Comparison of ENCODE assay signal across 8 cellular contexts in the genomic region with DNA sequence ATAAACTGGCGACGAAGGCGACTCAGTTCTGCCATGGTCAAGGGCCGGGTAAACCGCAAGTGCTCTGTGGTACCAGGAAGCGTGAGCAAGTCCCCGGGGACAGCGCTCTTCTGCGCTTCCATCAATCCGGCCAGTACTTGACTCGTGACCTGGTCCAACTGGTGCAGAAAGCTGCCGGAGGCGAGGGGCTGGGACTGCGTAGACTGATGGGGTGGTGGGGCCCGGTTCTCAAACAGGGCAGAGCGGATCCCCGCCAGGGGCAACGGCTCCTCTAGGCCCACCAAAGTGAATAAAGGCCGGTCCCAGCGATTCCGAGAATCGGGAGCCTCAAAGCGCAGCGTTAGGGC. TPM values are rescaled to one million over a fixed set of nuclear protein-coding genes. Genes with fewer than 3 reads are reported as not detected.
DNase-seq lines count a peak whose midpoint lies in the region; ATAC-seq and TF ChIP-seq lines count a peak whose summit lies in the region.

No MANE protein-coding gene starts in this region.

- H3K9me3 Mint-ChIP-seq in activated naive CD4-positive, alpha-beta T cell treated with anti-CD3 and anti-CD28 coated beads for 36 hours = no peaks in the 10 kb centered on the region

- no peaks in the 10 kb centered on the region for H3K36me3 ChIP-seq in ovary

- peak overlapping the region; percentile 74 for H3K4me3 ChIP-seq in ovary

- TF ChIP-seq POLR2A in ovary (IDR thresholded peaks at IDR 0.05) = no peak

- peaks cover 10% of the 10 kb centered on the region for H3K4me1 ChIP-seq in ovary (ENCODE audit: insufficient read depth)

- CTCF ChIA-PET in activated naive CD4-positive, alpha-beta T cell treated with anti-CD3 and anti-CD28 coated beads for 36 hours (lab: Charles Lee) = no interaction called here

- H3K9me3 ChIP-seq in ovary = no peaks in the 10 kb centered on the region

- peak; percentile 36 for ATAC-seq in GM19455 (IDR thresholded peaks at IDR 0.05; ENCODE audit: unreplicated experiment)
- ATAC-seq in HG02938 (IDR thresholded peaks at IDR 0.05; ENCODE audit: unreplicated experiment) = no peak

- no peaks in the 10 kb centered on the region for H3K27me3 ChIP-seq in ovary

- peak overlapping the region; percentile 80 for H3K27ac Mint-ChIP-seq in activated naive CD4-positive, alpha-beta T cell treated with anti-CD3 and anti-CD28 coated beads for 36 hours

- peak overlapping the region; percentile 90 for H3K4me3 Mint-ChIP-seq in activated naive CD4-positive, alpha-beta T cell treated with anti-CD3 and anti-CD28 coated beads for 36 hours

- H3K27ac ChIP-seq in ovary = peak overlapping the region; percentile 15 to 77

- TF ChIP-seq CTCF in ovary (IDR thresholded peaks at IDR 0.05) = no peak

- peaks cover 29% of the 10 kb centered on the region for H3K4me1 Mint-ChIP-seq in activated naive CD4-positive, alpha-beta T cell treated with anti-CD3 and anti-CD28 coated beads for 36 hours (ENCODE audit: low read depth)

- no peaks in the 10 kb centered on the region for H3K27me3 Mint-ChIP-seq in activated naive CD4-positive, alpha-beta T cell treated with anti-CD3 and anti-CD28 coated beads for 36 hours (ENCODE audit: low read depth)

- intact Hi-C loops in activated naive CD4-positive, alpha-beta T cell treated with anti-CD3 and anti-CD28 coated beads for 36 hours (cut with micrococcal nuclease) = loop anchor here (1.0 to 2.0 kb wide), 3 partner anchors 24 to 334 kb away; a partner anchor contains a TSS
- intact Hi-C loops in head of caudate nucleus (cut with DNase I) (no loop called here), ovary (cut with DNase I) (no loop called here)

- TF ChIP-seq EP300 in ovary (IDR thresholded peaks at IDR 0.05) = no peak

- DNase-seq in COLO668 (lab: John Stamatoyannopoulos, UW; ENCODE audit: unreplicated experiment) = peak; percentile 77
- peak; percentile 81 for DNase-seq in LHCN-M2 (ENCODE audit: low read depth)
- peak; percentile 11 for DNase-seq in activated naive CD4-positive, alpha-beta T cell treated with anti-CD3 and anti-CD28 coated beads for 36 hours
- DNase-seq in head of caudate nucleus = peak in 31 of 42 donors; percentile 4 to 47 (median 19)
- peak; percentile 30 to 55 (median 42) for DNase-seq in ovary
- DNase-seq in central memory CD4-positive, alpha-beta T cell = no peak

- 0 to 4% (median 1%) methylated on average over 24 of the region's 24 CpGs for WGBS in ovary, 3 donors

- peaks cover 29% of the 10 kb centered on the region for H3K36me3 Mint-ChIP-seq in activated naive CD4-positive, alpha-beta T cell treated with anti-CD3 and anti-CD28 coated beads for 36 hours (ENCODE audit: low read depth)

RNA-seq across cellular contexts. Expression of a gene that starts 0.9 kb away (rescaled TPM):
- total RNA-seq in LHCN-M2 (2014; rRNA removed) = 17.8 and 21.0 TPM in 2 replicates
- polyA plus RNA-seq in LHCN-M2 (2012) = 12.7 TPM
- 1 to 10 TPM; 7.3 to 7.6 TPM for total RNA-seq in activated naive CD4-positive, alpha-beta T cell treated with anti-CD3 and anti-CD28 coated beads for 36 hours
- total RNA-seq in ovary = 10 to 100 TPM in 5 of 7 donors, 1 to 10 TPM in 2; 7.1 to 14.1 (median 11.4) TPM
- polyA plus RNA-seq in ovary = 10 to 100 TPM in 1 of 2 donors, 1 to 10 TPM in 1; 9.3 to 13.7 TPM

RNA-seq across cellular contexts. Expression of a gene that starts 22.2 kb away (rescaled TPM):
- total RNA-seq in LHCN-M2 (2014; rRNA removed) = 58.0 and 65.7 TPM in 2 replicates
- 31.3 TPM for polyA plus RNA-seq in LHCN-M2 (2012)
- total RNA-seq in activated naive CD4-positive, alpha-beta T cell treated with anti-CD3 and anti-CD28 coated beads for 36 hours = 10 to 100 TPM; 32.4 to 44.0 TPM
- total RNA-seq in ovary = 10 to 100 TPM; 33.0 to 52.8 (median 41.0) TPM
- 10 to 100 TPM; 27.3 to 29.4 TPM for polyA plus RNA-seq in ovary

RNA-seq across cellular contexts. Expression of a gene that starts 23.3 kb away (rescaled TPM):
- total RNA-seq in LHCN-M2 (2014; rRNA removed) (56.1 and 68.6 TPM in 2 replicates), ovary (10 to 100 TPM; 37.8 to 68.1 (median 61.9) TPM)
- 34.4 TPM for polyA plus RNA-seq in LHCN-M2 (2012)
- 10 to 100 TPM; 38.4 to 38.7 TPM for total RNA-seq in activated naive CD4-positive, alpha-beta T cell treated with anti-CD3 and anti-CD28 coated beads for 36 hours
- polyA plus RNA-seq in ovary = 10 to 100 TPM; 51.9 to 73.9 TPM

RNA-seq across cellular contexts. Expression of a gene that starts 42.3 kb away (rescaled TPM):
- 12.2 and 12.4 TPM in 2 replicates for total RNA-seq in LHCN-M2 (2014; rRNA removed)
- 15.9 TPM for polyA plus RNA-seq in LHCN-M2 (2012)
- under 1 TPM; 0.10 to 0.12 TPM for total RNA-seq in activated naive CD4-positive, alpha-beta T cell treated with anti-CD3 and anti-CD28 coated beads for 36 hours
- 1 to 10 TPM; 1.1 to 8.2 (median 4.0) TPM for total RNA-seq in ovary
- 1 to 10 TPM; 1.1 to 1.9 TPM for polyA plus RNA-seq in ovary
